ENCODE assay signal across 18 cellular contexts in genomic region chr14:30988509-30988908, GRCh38. TPM values are rescaled to one million over a fixed set of nuclear protein-coding genes. Genes with fewer than 3 reads are reported as not detected.
DNase-seq lines count a peak whose midpoint lies in the region; ATAC-seq and TF ChIP-seq lines count a peak whose summit lies in the region.
"Had no signal": no experiment of that assay in that cellular context is flagged by ENCODE, and none has a peak within 500 bp of the region (broad histone marks: within the 10 kb centered on the region; RNA-seq: fewer than 3 reads in every experiment).

No MANE protein-coding gene starts in this region.

- H3K27me3 Mint-ChIP-seq in CD14-positive monocyte (ENCODE audit: low read depth in 3 of 3), result no peaks in the 10 kb centered on the region
- H3K27me3 Mint-ChIP-seq: activated naive CD4-positive, alpha-beta T cell treated with anti-CD3 and anti-CD28 coated beads, Interleukin-2, amount 50 U/mL, for 24 hours had no signal

- H3K4me1 ChIP-seq in adipocyte (ENCODE audit: control insufficient read depth, insufficient read depth, low read length) (peaks cover 19% of the 10 kb centered on the region), gastrocnemius medialis (peaks cover 10 to 38% of the 10 kb centered on the region in 2 donors)

- intact Hi-C loops in gastrocnemius medialis (cut with DNase I; ENCODE audit: low total_unique reads), result loop anchor here (10.0 kb wide), 1 partner anchor 216 kb away; the partner anchor contains the start of gene HECTD1
- intact Hi-C loops in CD14-positive monocyte (cut with micrococcal nuclease), result loop anchor here in 1 of 2 donors (10.0 kb wide), 1 partner anchor 46 kb away; no protein-coding TSS in a partner anchor

- no peaks in the 10 kb centered on the region for H3K9me3 ChIP-seq in adipocyte (ENCODE audit: control insufficient read depth, low read length)
- no peaks in the 10 kb centered on the region for H3K9me3 ChIP-seq in gastrocnemius medialis
- H3K9me3 ChIP-seq: left lung, tibial nerve had no signal

- H3K36me3 ChIP-seq in adipocyte (ENCODE audit: control insufficient read depth, insufficient read depth, low read length, severe bottlenecking), result peaks cover 3% of the 10 kb centered on the region
- H3K36me3 ChIP-seq in gastrocnemius medialis, result no peaks in the 10 kb centered on the region
- H3K36me3 ChIP-seq: left lung, tibial nerve had no signal

- no peak for TF ChIP-seq CTCF in fibroblast of pulmonary artery (IDR thresholded peaks at IDR 0.05; ENCODE audit: low read length, missing control alignments)
- no peak for TF ChIP-seq CTCF in gastrocnemius medialis (IDR thresholded peaks at IDR 0.05 in 4 of 5, conservative IDR thresholded peaks at IDR 0.05 in 1 of 5)
- no peak for TF ChIP-seq CTCF in CD14-positive monocyte (IDR thresholded peaks at IDR 0.05)

- peak overlapping the region in 3 of 4 donors; percentile 4 to 53 (median 45) for H3K27ac ChIP-seq in gastrocnemius medialis
- H3K27ac ChIP-seq: KMS-11, tibial nerve had no signal

- H3K9ac ChIP-seq in adipocyte (ENCODE audit: low read length), result no peak overlapping the region
- H3K9ac ChIP-seq: KMS-11 had no signal

- no peaks in the 10 kb centered on the region for H3K9me3 Mint-ChIP-seq in CD14-positive monocyte
- H3K9me3 Mint-ChIP-seq: activated naive CD4-positive, alpha-beta T cell treated with anti-CD3 and anti-CD28 coated beads, Interleukin-2, amount 50 U/mL, for 24 hours had no signal

- peaks cover 3 to 16% of the 10 kb centered on the region in 2 donors for H3K36me3 Mint-ChIP-seq in CD14-positive monocyte

- in situ Hi-C loops in gastrocnemius medialis (cut with MboI; ENCODE audit: low sequenced_read_pairs in 4 of 4), result loop anchor here in 2 of 4 donors (25.0 kb wide), 1 partner anchor 374 kb away; no protein-coding TSS in a partner anchor

- DNase-seq in EH (ENCODE audit: low read depth) (peak; percentile 64), adipocyte (ENCODE audit: low read depth) (peak; percentile 25), fibroblast of pulmonary artery (ENCODE audit: low read depth) (peak; percentile 25), gastrocnemius medialis (no peak), CD14-positive monocyte (ENCODE audit: low spot score) (no peak), MV-4-11 (lab: John Stamatoyannopoulos, UW) (no peak)
- DNase-seq: DMS79; left lung; NCI-H1436; NCI-H446; SHP77 treated with DMSO at 0.1 percent for 48 hours; stimulated activated CD4-positive, alpha-beta T cell treated with anti-CD3 and anti-CD28 coated beads, Interleukin-2, amount 100 ng/mL, for 24 hours; stimulated activated CD8-positive, alpha-beta memory T cell treated with anti-CD3 and anti-CD28 coated beads, Interleukin-4, amount 100 ng/mL, for 48 hours had no signal

- H3K27me3 ChIP-seq in adipocyte (replicated peaks; ENCODE audit: control insufficient read depth, insufficient read depth, low read length) (no peaks in the 10 kb centered on the region), gastrocnemius medialis (no peaks in the 10 kb centered on the region)
- H3K27me3 ChIP-seq: left lung, tibial nerve had no signal

- ATAC-seq in gastrocnemius medialis (peak in 1 of 2 donors; percentile 57), GM19324 (IDR thresholded peaks at IDR 0.05; ENCODE audit: low FRiP score, unreplicated experiment) (no peak), GM21576 (IDR thresholded peaks at IDR 0.05; ENCODE audit: unreplicated experiment) (no peak)
- ATAC-seq: left lung had no signal

- H3K4me3 ChIP-seq in adipocyte (ENCODE audit: low read length) (no peak overlapping the region), fibroblast of pulmonary artery (replicated peaks; ENCODE audit: low read depth, low read length) (no peak overlapping the region), gastrocnemius medialis (no peak overlapping the region)
- H3K4me3 ChIP-seq: left lung, tibial nerve had no signal

- H3K4me3 Mint-ChIP-seq in CD14-positive monocyte, result no peak overlapping the region
- H3K4me3 Mint-ChIP-seq: activated naive CD4-positive, alpha-beta T cell treated with anti-CD3 and anti-CD28 coated beads, Interleukin-2, amount 50 U/mL, for 24 hours had no signal

- peaks cover 18% of the 10 kb centered on the region for H3K4me1 Mint-ChIP-seq in CD14-positive monocyte

- no peak for TF ChIP-seq POLR2A in gastrocnemius medialis (IDR thresholded peaks at IDR 0.05)

- H3K27ac Mint-ChIP-seq in CD14-positive monocyte, result peak overlapping the region in 2 of 7 donors; percentile 38 to 57

RNA-seq across cellular contexts. Expression of gene AP4S1, which starts 36.9 kb away (rescaled TPM):
- total RNA-seq in gastrocnemius medialis, result 10 to 100 TPM in 2 of 4 donors, 1 to 10 TPM in 2; 2.9 to 12.8 (median 9.2) TPM
- polyA plus RNA-seq in CD14-positive monocyte, result 1 to 10 TPM; 2.8 to 5.1 TPM

RNA-seq across cellular contexts. Expression of gene STRN3, which starts 37.7 kb away (rescaled TPM):
- 10 to 100 TPM; 57.7 to 98.7 (median 77.9) TPM for total RNA-seq in gastrocnemius medialis
- 1 to 10 TPM; 1.0 to 3.8 TPM for polyA plus RNA-seq in CD14-positive monocyte

Comparison
In these comparisons a context has a peak if more than half of its experiments do, and no peak if none do; other contexts are left out.
1. DNase-seq: peak in EH (single experiment), adipocyte (single experiment) and fibroblast of pulmonary artery (single experiment); none in gastrocnemius medialis (0 of 2), CD14-positive monocyte (single experiment) and MV-4-11 (single experiment).